ENCODE assay signal across 8 cellular contexts in the genomic region with DNA sequence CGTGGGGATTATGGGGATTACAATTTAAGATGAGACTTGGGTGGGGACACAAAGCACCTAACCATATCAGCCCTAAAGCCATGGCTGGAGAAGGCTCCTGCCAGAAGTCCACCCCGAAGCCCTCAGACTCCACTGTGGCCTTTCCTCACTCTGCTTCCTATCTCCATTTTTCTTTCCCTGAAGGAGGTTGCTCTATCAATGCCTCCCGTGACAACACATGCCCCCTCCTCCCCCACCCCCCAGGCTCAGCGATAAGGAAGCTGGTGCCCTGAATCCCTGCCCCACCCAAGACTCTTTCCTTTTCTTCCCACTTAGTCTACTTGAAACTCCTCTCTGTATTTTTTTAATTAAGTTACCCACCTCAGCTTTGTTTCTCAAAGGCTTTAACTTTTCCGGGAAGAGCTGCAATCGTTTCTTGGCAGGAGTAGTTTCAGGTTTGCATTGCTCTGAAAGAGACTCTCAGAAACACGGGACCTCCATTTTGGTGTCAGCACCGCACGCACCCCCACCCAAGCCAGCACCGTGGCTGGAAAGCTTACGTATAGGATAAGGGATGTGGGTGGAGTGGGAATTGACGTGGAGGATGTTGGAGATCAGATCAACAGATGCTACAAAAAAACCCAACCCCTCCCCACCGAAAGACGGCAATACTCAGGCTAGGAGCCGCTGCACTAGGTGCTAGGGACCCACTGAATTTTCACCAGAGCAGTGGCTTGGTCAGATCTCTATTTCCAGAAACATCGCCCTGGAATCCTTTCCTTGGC. TPM values are rescaled to one million over a fixed set of nuclear protein-coding genes. Genes with fewer than 3 reads are reported as not detected.
A peak's percentile ranks its signal among the peaks of the same experiment; 100 is the strongest.
DNase-seq lines count a peak whose midpoint lies in the region; ATAC-seq and TF ChIP-seq lines count a peak whose summit lies in the region.

No MANE protein-coding gene starts in this region.

- intact Hi-C loops in activated T-helper 1 cell treated with anti-CD3 and anti-CD28 coated beads, Interleukin-12 subunit alpha, Interleukin-12 subunit beta, Interleukin-2, Interleukin-4 antibody, amounts not matched to agents 30 ng/mL and 10 ng/mL and 1 ng/mL, durations not matched to agents 14 hours and 24 hours and 36 hours (cut with micrococcal nuclease), result loop anchor here (10.0 kb wide), 1 partner anchor 50 kb away; no protein-coding TSS in a partner anchor

- peak overlapping the region; percentile 78 for H2AFZ ChIP-seq in parathyroid adenoma

- no peak for ATAC-seq in HG03342 (IDR thresholded peaks at IDR 0.05; ENCODE audit: unreplicated experiment)

- H3K27me3 ChIP-seq in HL-60 (ENCODE audit: insufficient read depth, poor library complexity, severe bottlenecking) (peaks cover 7% of the 10 kb centered on the region), parathyroid adenoma (ENCODE audit: control insufficient read depth, insufficient read depth, low read length) (peaks cover 4% of the 10 kb centered on the region)

- peak; percentile 24 for DNase-seq in GM04504 (ENCODE audit: low read depth)
- DNase-seq in HL-60 (ENCODE audit: low read depth in 1 of 2, low spot score in 1 of 2), result no peak
- no peak for DNase-seq in activated T-helper 1 cell treated with anti-CD3 and anti-CD28 coated beads, Interleukin-12 subunit alpha, Interleukin-12 subunit beta, Interleukin-2, Interleukin-4 antibody, amounts not matched to agents 30 ng/mL and 10 ng/mL and 1 ng/mL, durations not matched to agents 14 hours and 24 hours and 36 hours (ENCODE audit: low spot score)
- no peak for DNase-seq in glutamatergic neuron
- DNase-seq in NCI-H1436 (lab: John Stamatoyannopoulos, UW), result no peak
- no peak for DNase-seq in iPS-NIHi7 (ENCODE audit: extremely low spot score)

- H3K36me3 ChIP-seq in parathyroid adenoma (ENCODE audit: control insufficient read depth, insufficient read depth, low read length), result no peaks in the 10 kb centered on the region

- H3K4me1 Mint-ChIP-seq in activated T-helper 1 cell treated with anti-CD3 and anti-CD28 coated beads, Interleukin-12 subunit alpha, Interleukin-12 subunit beta, Interleukin-2, Interleukin-4 antibody, amounts not matched to agents 30 ng/mL and 10 ng/mL and 1 ng/mL, durations not matched to agents 14 hours and 24 hours and 36 hours (ENCODE audit: low read depth), result peaks cover 25% of the 10 kb centered on the region
- H3K4me1 Mint-ChIP-seq in glutamatergic neuron (ENCODE audit: low read depth, unreplicated experiment), result peaks cover 8% of the 10 kb centered on the region

- H3K27me3 Mint-ChIP-seq in activated T-helper 1 cell treated with anti-CD3 and anti-CD28 coated beads, Interleukin-12 subunit alpha, Interleukin-12 subunit beta, Interleukin-2, Interleukin-4 antibody, amounts not matched to agents 30 ng/mL and 10 ng/mL and 1 ng/mL, durations not matched to agents 14 hours and 24 hours and 36 hours (ENCODE audit: insufficient read depth), result peaks cover 21% of the 10 kb centered on the region
- peaks cover 1% of the 10 kb centered on the region for H3K27me3 Mint-ChIP-seq in glutamatergic neuron (ENCODE audit: unreplicated experiment)

- H3K9me3 Mint-ChIP-seq in activated T-helper 1 cell treated with anti-CD3 and anti-CD28 coated beads, Interleukin-12 subunit alpha, Interleukin-12 subunit beta, Interleukin-2, Interleukin-4 antibody, amounts not matched to agents 30 ng/mL and 10 ng/mL and 1 ng/mL, durations not matched to agents 14 hours and 24 hours and 36 hours, result no peaks in the 10 kb centered on the region
- H3K9me3 Mint-ChIP-seq in glutamatergic neuron (ENCODE audit: unreplicated experiment), result peaks cover 5% of the 10 kb centered on the region

- peak overlapping the region; percentile 91 for H3K4me3 Mint-ChIP-seq in activated T-helper 1 cell treated with anti-CD3 and anti-CD28 coated beads, Interleukin-12 subunit alpha, Interleukin-12 subunit beta, Interleukin-2, Interleukin-4 antibody, amounts not matched to agents 30 ng/mL and 10 ng/mL and 1 ng/mL, durations not matched to agents 14 hours and 24 hours and 36 hours
- H3K4me3 Mint-ChIP-seq in glutamatergic neuron (ENCODE audit: unreplicated experiment), result peak overlapping the region; percentile 98

- TF ChIP-seq CTCF in HL-60 (IDR thresholded peaks at IDR 0.05; ENCODE audit: insufficient read depth, low read length) (no peak), glutamatergic neuron (IDR thresholded peaks at IDR 0.05; ENCODE audit: partially characterized antibody, unreplicated experiment) (no peak), parathyroid adenoma (IDR thresholded peaks at IDR 0.05) (no peak)

- peaks cover 8% of the 10 kb centered on the region for H3K36me3 Mint-ChIP-seq in activated T-helper 1 cell treated with anti-CD3 and anti-CD28 coated beads, Interleukin-12 subunit alpha, Interleukin-12 subunit beta, Interleukin-2, Interleukin-4 antibody, amounts not matched to agents 30 ng/mL and 10 ng/mL and 1 ng/mL, durations not matched to agents 14 hours and 24 hours and 36 hours (ENCODE audit: low read depth)
- H3K36me3 Mint-ChIP-seq in glutamatergic neuron (ENCODE audit: unreplicated experiment), result peaks cover 3% of the 10 kb centered on the region

- H3K4me2 ChIP-seq in parathyroid adenoma (ENCODE audit: low read length), result peak overlapping the region; percentile 85

- peak overlapping the region; percentile 54 for H3K4me3 ChIP-seq in HL-60 (replicated peaks; ENCODE audit: insufficient read depth, low read length)
- H3K4me3 ChIP-seq in parathyroid adenoma (ENCODE audit: low read depth, low read length), result peak overlapping the region; percentile 81

- no peaks in the 10 kb centered on the region for H3K79me2 ChIP-seq in parathyroid adenoma

- no peaks in the 10 kb centered on the region for H3K4me1 ChIP-seq in parathyroid adenoma

- no peaks in the 10 kb centered on the region for H3K9me3 ChIP-seq in parathyroid adenoma (ENCODE audit: control insufficient read depth, low read length)

- no peak overlapping the region; the same call in 1 of the 2 replicates for H3K27ac ChIP-seq in HL-60 (replicated peaks)
- H3K27ac ChIP-seq in parathyroid adenoma, result peak overlapping the region; percentile 47

- H3K9ac ChIP-seq in parathyroid adenoma, result no peak overlapping the region

- peak overlapping the region; percentile 87 for H3K27ac Mint-ChIP-seq in activated T-helper 1 cell treated with anti-CD3 and anti-CD28 coated beads, Interleukin-12 subunit alpha, Interleukin-12 subunit beta, Interleukin-2, Interleukin-4 antibody, amounts not matched to agents 30 ng/mL and 10 ng/mL and 1 ng/mL, durations not matched to agents 14 hours and 24 hours and 36 hours
- H3K27ac Mint-ChIP-seq in glutamatergic neuron (ENCODE audit: unreplicated experiment), result peak overlapping the region; percentile 75

RNA-seq across cellular contexts. Expression of a gene that starts 15.2 kb away (rescaled TPM):
- not detected in 2 replicates for total RNA-seq in activated T-helper 1 cell treated with anti-CD3 and anti-CD28 coated beads, Interleukin-12 subunit alpha, Interleukin-12 subunit beta, Interleukin-2, Interleukin-4 antibody, amounts not matched to agents 30 ng/mL and 10 ng/mL and 1 ng/mL, durations not matched to agents 14 hours and 24 hours and 36 hours
- total RNA-seq in glutamatergic neuron (ENCODE audit: unreplicated experiment), result 0.98 TPM

RNA-seq across cellular contexts. Expression of a gene that starts 55.9 kb away (rescaled TPM):
- 36.5 and 36.9 TPM in 2 replicates for total RNA-seq in activated T-helper 1 cell treated with anti-CD3 and anti-CD28 coated beads, Interleukin-12 subunit alpha, Interleukin-12 subunit beta, Interleukin-2, Interleukin-4 antibody, amounts not matched to agents 30 ng/mL and 10 ng/mL and 1 ng/mL, durations not matched to agents 14 hours and 24 hours and 36 hours
- total RNA-seq in glutamatergic neuron (ENCODE audit: unreplicated experiment), result 28.0 TPM
